14 cellular contexts compared by ENCODE assay signal in genomic region chr9:136091582-136092352, GRCh38. TPM values are rescaled to one million over a fixed set of nuclear protein-coding genes. Genes with fewer than 3 reads are reported as not detected.
A peak's percentile ranks its signal among the peaks of the same experiment; 100 is the strongest.
DNase-seq lines count a peak whose midpoint lies in the region; ATAC-seq and TF ChIP-seq lines count a peak whose summit lies in the region.
"Had no signal": no experiment of that assay in that cellular context is flagged by ENCODE, and none has a peak within 500 bp of the region (broad histone marks: within the 10 kb centered on the region; RNA-seq: fewer than 3 reads in every experiment).

No MANE protein-coding gene starts in this region.

- H3K4me3 ChIP-seq in endodermal cell (ENCODE audit: low read length) (no peak overlapping the region), ovary (no peak overlapping the region), brain microvascular endothelial cell (ENCODE audit: low read depth, low read length) (no peak overlapping the region)
- H3K4me3 ChIP-seq: thyroid gland had no signal

- no peak for TF ChIP-seq POLR2A in ovary (IDR thresholded peaks at IDR 0.05)

- no peak for TF ChIP-seq EP300 in ovary (IDR thresholded peaks at IDR 0.05)

- in situ Hi-C loops in brain microvascular endothelial cell (cut with HindIII; ENCODE audit: low pct_ligation_motif_present, low sequenced_read_pairs): no loop called here

- no peak for ATAC-seq in CD4-positive, alpha-beta T cell (ENCODE audit: poor library complexity)
- ATAC-seq: foreskin keratinocyte had no signal

- H3K27me3 Mint-ChIP-seq in CD4-positive, alpha-beta T cell: no peaks in the 10 kb centered on the region
- peaks cover 10% of the 10 kb centered on the region for H3K27me3 Mint-ChIP-seq in endodermal cell (ENCODE audit: insufficient read depth)

- no peaks in the 10 kb centered on the region for H3K27me3 ChIP-seq in CD4-positive, alpha-beta T cell (ENCODE audit: control insufficient read depth, insufficient read depth, low read length)
- H3K27me3 ChIP-seq in endodermal cell (ENCODE audit: control insufficient read depth, insufficient read depth, low read length, poor library complexity, severe bottlenecking) (peaks cover 5% of the 10 kb centered on the region), ovary (no peaks in the 10 kb centered on the region), brain microvascular endothelial cell (replicated peaks) (no peaks in the 10 kb centered on the region)
- H3K27me3 ChIP-seq: foreskin keratinocyte, thyroid gland had no signal

- H3K27ac ChIP-seq in CD4-positive, alpha-beta T cell (ENCODE audit: low read depth, low read length): no peak overlapping the region
- no peak overlapping the region for H3K27ac ChIP-seq in endodermal cell (ENCODE audit: low read depth, low read length)
- H3K27ac ChIP-seq in ovary: peak overlapping the region; percentile 21 to 30
- no peak overlapping the region for H3K27ac ChIP-seq in brain microvascular endothelial cell
- H3K27ac ChIP-seq: foreskin keratinocyte, thyroid gland had no signal

- H3K27ac Mint-ChIP-seq in CD4-positive, alpha-beta T cell: no peak overlapping the region
- peak overlapping the region; percentile 82 for H3K27ac Mint-ChIP-seq in endodermal cell

- peak overlapping the region; percentile 70 for H3K4me3 Mint-ChIP-seq in CD4-positive, alpha-beta T cell
- H3K4me3 Mint-ChIP-seq in endodermal cell: no peak overlapping the region

- H3K4me1 ChIP-seq in endodermal cell (ENCODE audit: control insufficient read depth, insufficient read depth, low read length) (peaks cover 10% of the 10 kb centered on the region), ovary (ENCODE audit: insufficient read depth) (peaks cover 14% of the 10 kb centered on the region)

- no peaks in the 10 kb centered on the region for H3K36me3 Mint-ChIP-seq in CD4-positive, alpha-beta T cell (ENCODE audit: low read depth)
- H3K36me3 Mint-ChIP-seq in endodermal cell (ENCODE audit: low read depth): no peaks in the 10 kb centered on the region

- no peaks in the 10 kb centered on the region for H3K9me3 Mint-ChIP-seq in CD4-positive, alpha-beta T cell
- H3K9me3 Mint-ChIP-seq in endodermal cell: no peaks in the 10 kb centered on the region

- H3K4me1 Mint-ChIP-seq in CD4-positive, alpha-beta T cell (ENCODE audit: low read depth): peaks cover 19% of the 10 kb centered on the region
- H3K4me1 Mint-ChIP-seq in endodermal cell: peaks cover 10% of the 10 kb centered on the region

- intact Hi-C loops in CD4-positive, alpha-beta T cell (cut with DNase I, micrococcal nuclease): no loop called here
- intact Hi-C loops in ovary (cut with DNase I): no loop called here

- no peaks in the 10 kb centered on the region for H3K9me3 ChIP-seq in CD4-positive, alpha-beta T cell (ENCODE audit: control insufficient read depth, low read length)
- no peaks in the 10 kb centered on the region for H3K9me3 ChIP-seq in endodermal cell (ENCODE audit: control insufficient read depth, low read length)
- H3K9me3 ChIP-seq in ovary: no peaks in the 10 kb centered on the region
- H3K9me3 ChIP-seq: thyroid gland had no signal

- whole genome bisulfite sequencing in endodermal cell (ENCODE audit: insufficient coverage in 1 of 2, insufficient read length in 1 of 2), 2 experiments: 87 to 91% methylated on average over 18 to 20 of the region's 20 CpGs
- WGBS in ovary, 3 donors: 83 to 86% (median 83%) methylated on average over 20 of the region's 20 CpGs

- CTCF ChIA-PET in CD4-positive, alpha-beta T cell (lab: Charles Lee): interaction anchor here (1.6 kb wide), 1 partner anchor 31 kb away, joined by 4 read pairs; no protein-coding TSS in a partner anchor

- no peak for TF ChIP-seq CTCF in CD4-positive, alpha-beta T cell (IDR thresholded peaks at IDR 0.05)
- no peak for TF ChIP-seq CTCF in endodermal cell (conservative IDR thresholded peaks at IDR 0.05)
- TF ChIP-seq CTCF in ovary (IDR thresholded peaks at IDR 0.05): no peak
- no peak for TF ChIP-seq CTCF in brain microvascular endothelial cell (IDR thresholded peaks at IDR 0.05; ENCODE audit: low read depth, low read length, missing control alignments)

- peaks cover 4% of the 10 kb centered on the region for H3K36me3 ChIP-seq in endodermal cell (ENCODE audit: control insufficient read depth, insufficient read depth, low read length)
- no peaks in the 10 kb centered on the region for H3K36me3 ChIP-seq in ovary
- H3K36me3 ChIP-seq in brain microvascular endothelial cell (replicated peaks): peaks cover 3% of the 10 kb centered on the region
- H3K36me3 ChIP-seq: thyroid gland had no signal

- POLR2A ChIA-PET in CD4-positive, alpha-beta T cell (lab: Charles Lee): no interaction called here

- no peak for DNase-seq in CD4-positive, alpha-beta T cell
- DNase-seq in M059J (ENCODE audit: low read depth) (peak; percentile 46), endodermal cell (no peak), ovary (no peak), SW480 (ENCODE audit: low spot score) (no peak), brain microvascular endothelial cell (no peak), amniotic stem cell (lab: John Stamatoyannopoulos, UW) (no peak), HK-2 (ENCODE audit: unreplicated experiment) (no peak)
- DNase-seq: activated CD4-positive, alpha-beta T cell treated with anti-CD3 and anti-CD28 coated beads, Interleukin-2, amount 50 U/mL, for 4 hours; foreskin keratinocyte; NCI-H1436 treated with DMSO at 0.1 percent for 48 hours; SHP77; stimulated activated CD4-positive, alpha-beta T cell treated with anti-CD3 and anti-CD28 coated beads, Interleukin-4, amount 100 ng/mL, for 24 hours; thyroid gland had no signal

- no peak overlapping the region for H3K9ac ChIP-seq in endodermal cell (ENCODE audit: extremely low read depth, low read length, poor library complexity, severe bottlenecking)

RNA-seq across cellular contexts. Expression of gene NACC2, which starts 3.3 kb away (rescaled TPM):
- total RNA-seq in CD4-positive, alpha-beta T cell: 1 to 10 TPM; 2.1 to 2.7 TPM
- total RNA-seq in M059J (2014; rRNA removed; shearing (Covaris generic)): 4.2 and 9.8 TPM in 2 replicates
- 10 to 100 TPM; 12.4 to 16.7 TPM for total RNA-seq in endodermal cell
- 6.4 TPM for polyA plus RNA-seq in endodermal cell (2013, experiment 1 of 2)
- polyA plus RNA-seq in endodermal cell (2013, experiment 2 of 2): 6.8 TPM
- total RNA-seq in ovary: 10 to 100 TPM; 14.3 to 47.0 (median 29.8) TPM
- polyA plus RNA-seq in ovary: 1 to 10 TPM; 7.0 to 7.6 TPM

RNA-seq across cellular contexts. Expression of gene TMEM250, which starts 26.9 kb away (rescaled TPM):
- 1 to 10 TPM; 6.5 to 7.9 TPM for total RNA-seq in CD4-positive, alpha-beta T cell
- 23.5 and 36.9 TPM in 2 replicates for total RNA-seq in M059J (2014; rRNA removed; shearing (Covaris generic))
- total RNA-seq in endodermal cell (10 to 100 TPM; 56.4 to 58.4 TPM), ovary (10 to 100 TPM; 13.8 to 35.2 (median 26.2) TPM)
- polyA plus RNA-seq in endodermal cell (2013, experiment 1 of 2): 28.9 TPM
- 28.8 TPM for polyA plus RNA-seq in endodermal cell (2013, experiment 2 of 2)
- polyA plus RNA-seq in ovary: 10 to 100 TPM in 1 of 2 donors, 1 to 10 TPM in 1; 3.7 to 19.3 TPM

Comparison
In these comparisons a context has a peak if more than half of its experiments do, and no peak if none do; other contexts are left out.
1. H3K27ac ChIP-seq: peak in ovary (2 of 2); none in CD4-positive, alpha-beta T cell (single experiment), endodermal cell (single experiment) and brain microvascular endothelial cell (single experiment).